ENCODE assay signal across 8 cellular contexts in genomic region chr4:67700874-67701850, GRCh38. TPM values are rescaled to one million over a fixed set of nuclear protein-coding genes. Genes with fewer than 3 reads are reported as not detected.
DNase-seq lines count a peak whose midpoint lies in the region; ATAC-seq and TF ChIP-seq lines count a peak whose summit lies in the region.

TSS of gene UBA6 (minus strand) at chr4:67701155. CDS start at chr4:67701119, 36 bp downstream.

- peak within 1 kb of the TSS; percentile 94 for H3K27ac Mint-ChIP-seq in activated B cell treated with CpG ODN at 0.5 μM for 24 hours

- TF ChIP-seq CTCF in AG10803 (conservative IDR thresholded peaks at IDR 0.05; ENCODE audit: low read length) (peak; percentile 44), activated B cell treated with CpG ODN at 0.5 μM for 24 hours (IDR thresholded peaks at IDR 0.05) (no peak), spleen (IDR thresholded peaks at IDR 0.05 in 8 of 11, conservative IDR thresholded peaks at IDR 0.05 in 3 of 11) (peak; percentile 34 to 84 (median 65))

- H3K27me3 ChIP-seq in spleen (replicated peaks in 1 of 7), result no peaks in the 10 kb centered on the region

- peaks cover 62% of the 10 kb centered on the region for H3K4me1 Mint-ChIP-seq in activated B cell treated with CpG ODN at 0.5 μM for 24 hours

- H3K27me3 Mint-ChIP-seq in activated B cell treated with CpG ODN at 0.5 μM for 24 hours, result no peaks in the 10 kb centered on the region

- peak within 1 kb of the TSS; percentile 82 for H3K4me3 ChIP-seq in AG10803 (ENCODE audit: low read length)
- H3K4me3 ChIP-seq in spleen, result peak within 1 kb of the TSS; percentile 70 to 93 (median 89)

- CTCF ChIA-PET in activated B cell treated with CpG ODN at 0.5 μM for 24 hours (lab: Charles Lee), result interaction anchor here (1.0 to 1.7 kb wide), 5 partner anchors 14 to 155 kb away, joined by 3 to 6 read pairs (median 4); partner anchors contain the start of gene CENPC

- H3K36me3 Mint-ChIP-seq in activated B cell treated with CpG ODN at 0.5 μM for 24 hours (ENCODE audit: low read depth), result peaks cover 23% of the 10 kb centered on the region

- TF ChIP-seq POLR2A in spleen (IDR thresholded peaks at IDR 0.05), result peak in 2 of 3 donors; percentile 21 to 23

- peak; percentile 96 for DNase-seq in AG10803 (ENCODE audit: low read depth)
- DNase-seq in NCI-H345 (lab: John Stamatoyannopoulos, UW), result peak; percentile 94
- DNase-seq in activated B cell treated with CpG ODN at 0.5 μM for 24 hours, result peak; percentile 89
- peak; percentile 57 to 98 (median 90) for DNase-seq in caudate nucleus (lab: John Stamatoyannopoulos, UW)
- DNase-seq in inferior parietal cortex (ENCODE audit: extremely low spot score), result peak; percentile 92
- DNase-seq in spleen, result peak; percentile 98

- intact Hi-C loops in activated B cell treated with CpG ODN at 0.5 μM for 24 hours (cut with micrococcal nuclease), result loop anchor here (1.0 to 2.0 kb wide), 7 partner anchors 13 to 649 kb away; partner anchors contain the start of genes CENPC and YTHDC1
- intact Hi-C loops in spleen (cut with DNase I; ENCODE audit: low total_unique reads), result no loop called here

- peak within 1 kb of the TSS; percentile 92 for H3K4me3 Mint-ChIP-seq in activated B cell treated with CpG ODN at 0.5 μM for 24 hours

- H3K27ac ChIP-seq in caudate nucleus (ENCODE audit: low read depth, low read length), result peak within 1 kb of the TSS; percentile 90
- H3K27ac ChIP-seq in spleen, result peak within 1 kb of the TSS; percentile 86 to 95 (median 92)

- peaks cover 3% of the 10 kb centered on the region for H3K9me3 Mint-ChIP-seq in activated B cell treated with CpG ODN at 0.5 μM for 24 hours

- WGBS in spleen, 5 donors, result 1% methylated on average over 45 to 55 of the region's 55 CpGs

- H3K36me3 ChIP-seq in spleen, result peaks cover 0 to under 1% (median 0%) of the 10 kb centered on the region in 6 donors

- H3K4me1 ChIP-seq in spleen, result peaks cover 5 to 61% (median 37%) of the 10 kb centered on the region in 6 donors

- peaks cover 0 to 3% (median 0%) of the 10 kb centered on the region in 8 donors for H3K9me3 ChIP-seq in spleen

- ATAC-seq in GM19023 (IDR thresholded peaks at IDR 0.05; ENCODE audit: unreplicated experiment) (peak; percentile 98), HG03280 (IDR thresholded peaks at IDR 0.05; ENCODE audit: unreplicated experiment) (peak; percentile 98), activated B cell treated with CpG ODN at 0.5 μM for 24 hours (ENCODE audit: low read depth) (peak; percentile 95)

- POLR2A ChIA-PET in activated B cell treated with CpG ODN at 0.5 μM for 24 hours (lab: Charles Lee), result interaction anchor here (0.6 to 3.7 kb wide), 7 partner anchors 46 to 156 kb away, joined by 3 to 35 read pairs (median 5); partner anchors contain the start of genes CENPC and STAP1

RNA-seq across cellular contexts. Expression of gene UBA6, which starts in this region (rescaled TPM):
- total RNA-seq in activated B cell treated with CpG ODN at 0.5 μM for 24 hours (63.0 and 70.4 TPM in 2 replicates), spleen (100 to 1,000 TPM in 2 of 7 donors, 10 to 100 TPM in 5; 58.6 to 144 (median 75.9) TPM)
- polyA plus RNA-seq in spleen, result 1 to 10 TPM; 5.8 to 7.2 (median 6.8) TPM

Comparison
In these comparisons a context has a peak if more than half of its experiments do, and no peak if none do; other contexts are left out.
1. Peak in every context shown above with its lines: DNase-seq, ATAC-seq, H3K4me3 ChIP-seq and H3K27ac ChIP-seq.